1 cellular context compared by ENCODE assay signal in the genomic region with DNA sequence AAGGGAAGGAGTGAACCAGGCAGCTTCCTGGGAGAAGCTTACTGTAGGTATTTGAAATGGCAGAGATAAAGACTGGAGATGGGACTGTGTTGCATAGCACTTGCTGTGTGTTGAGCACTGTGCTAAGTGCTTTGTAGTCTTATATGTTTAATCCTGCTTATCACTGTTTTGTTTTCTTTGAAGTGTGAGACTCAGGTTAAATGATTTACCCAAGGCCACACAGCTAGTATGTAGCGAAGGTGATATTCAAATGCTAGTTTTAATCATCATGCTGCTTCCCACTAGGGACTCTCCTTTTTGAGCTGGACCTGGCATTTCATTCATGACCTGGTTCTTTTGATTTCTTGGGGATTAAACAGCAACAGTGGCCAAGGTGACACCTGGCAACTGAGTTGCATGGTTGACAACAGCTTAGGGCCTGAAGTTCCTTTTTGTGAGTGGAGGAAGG.
TF ChIP-seq lines count a peak whose summit lies in the region.

No MANE protein-coding gene starts in this region.

TF ChIP-seq in HepG2, 621 proteins besides CTCF, POLR2A, EP300 and RAD21 (continued from another document and continues in another):
- TF ChIP-seq, protein P1, sequence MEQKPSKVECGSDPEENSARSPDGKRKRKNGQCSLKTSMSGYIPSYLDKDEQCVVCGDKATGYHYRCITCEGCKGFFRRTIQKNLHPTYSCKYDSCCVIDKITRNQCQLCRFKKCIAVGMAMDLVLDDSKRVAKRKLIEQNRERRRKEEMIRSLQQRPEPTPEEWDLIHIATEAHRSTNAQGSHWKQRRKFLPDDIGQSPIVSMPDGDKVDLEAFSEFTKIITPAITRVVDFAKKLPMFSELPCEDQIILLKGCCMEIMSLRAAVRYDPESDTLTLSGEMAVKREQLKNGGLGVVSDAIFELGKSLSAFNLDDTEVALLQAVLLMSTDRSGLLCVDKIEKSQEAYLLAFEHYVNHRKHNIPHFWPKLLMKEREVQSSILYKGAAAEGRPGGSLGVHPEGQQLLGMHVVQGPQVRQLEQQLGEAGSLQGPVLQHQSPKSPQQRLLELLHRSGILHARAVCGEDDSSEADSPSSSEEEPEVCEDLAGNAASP (CRISPR knock-in tag; IDR thresholded peaks at IDR 0.05; ENCODE audit: borderline replicate concordance): no peak
- TF ChIP-seq SMARCC2 (IDR thresholded peaks at IDR 0.05) (no peak), ZNF432 (CRISPR knock-in tag; IDR thresholded peaks at IDR 0.05; ENCODE audit: borderline replicate concordance) (no peak), SATB2 (CRISPR knock-in tag; IDR thresholded peaks at IDR 0.05) (no peak), SRF (IDR thresholded peaks at IDR 0.05; ENCODE audit: low read depth, low read length) (no peak), JUND (CRISPR knock-in tag; IDR thresholded peaks at IDR 0.05) (no peak), SAP130 (CRISPR knock-in tag; IDR thresholded peaks at IDR 0.05; ENCODE audit: low read depth) (peak; percentile 58), RORA (CRISPR knock-in tag; IDR thresholded peaks at IDR 0.05) (no peak), ZNF775 (CRISPR knock-in tag; IDR thresholded peaks at IDR 0.05; ENCODE audit: borderline replicate concordance) (no peak), ZNF224 (CRISPR knock-in tag; IDR thresholded peaks at IDR 0.05) (no peak), ZNF484 (CRISPR knock-in tag; IDR thresholded peaks at IDR 0.05; ENCODE audit: borderline replicate concordance, low read depth) (no peak), SRSF4 (IDR thresholded peaks at IDR 0.05; ENCODE audit: low read depth, low read length, poor library complexity, severe bottlenecking) (no peak), ZNF619 (CRISPR knock-in tag; IDR thresholded peaks at IDR 0.05) (no peak), ZNF570 (CRISPR knock-in tag; IDR thresholded peaks at IDR 0.05; ENCODE audit: borderline replicate concordance) (no peak), FOSL2 (CRISPR knock-in tag; IDR thresholded peaks at IDR 0.05) (peak; percentile 31; the same call in 1 of the 2 replicates), PHF20 (CRISPR knock-in tag; IDR thresholded peaks at IDR 0.05) (no peak), ZNF550 (CRISPR knock-in tag; IDR thresholded peaks at IDR 0.05; ENCODE audit: borderline replicate concordance) (no peak), SPEN (CRISPR knock-in tag; IDR thresholded peaks at IDR 0.05; ENCODE audit: low read depth) (no peak), ZNF777 (CRISPR knock-in tag; IDR thresholded peaks at IDR 0.05) (no peak), SOX13 (IDR thresholded peaks at IDR 0.05) (peak; percentile 38; the same call in 1 of the 2 replicates), SOX13 (CRISPR knock-in tag; conservative IDR thresholded peaks at IDR 0.05 in 1 of 2, IDR thresholded peaks at IDR 0.05 in 1 of 2) (peak in 1 of 2 experiments; percentile 74; a peak in 2 of 4 replicates), ZNF672 (CRISPR knock-in tag; IDR thresholded peaks at IDR 0.05) (no peak), SETDB1 (CRISPR knock-in tag; IDR thresholded peaks at IDR 0.05; ENCODE audit: borderline replicate concordance) (no peak), ZNF496 (CRISPR knock-in tag; IDR thresholded peaks at IDR 0.05; ENCODE audit: insufficient replicate concordance) (no peak), PAWR (CRISPR knock-in tag; IDR thresholded peaks at IDR 0.05; ENCODE audit: borderline replicate concordance) (no peak), POLR2G (IDR thresholded peaks at IDR 0.05; ENCODE audit: low read depth, low read length) (peak; percentile 60; the same call in 1 of the 2 replicates), ZKSCAN8 (CRISPR knock-in tag; IDR thresholded peaks at IDR 0.05; ENCODE audit: borderline replicate concordance) (peak; percentile 50; the same call in 1 of the 2 replicates), ETV5 (CRISPR knock-in tag; IDR thresholded peaks at IDR 0.05; ENCODE audit: borderline replicate concordance) (peak; percentile 55; the same call in 1 of the 2 replicates), NR2C2 (CRISPR knock-in tag; IDR thresholded peaks at IDR 0.05; ENCODE audit: borderline replicate concordance) (no peak), ARID2 (CRISPR knock-in tag; IDR thresholded peaks at IDR 0.05; ENCODE audit: borderline replicate concordance) (peak; percentile 55; the same call in 1 of the 2 replicates), FOXA1 (IDR thresholded peaks at IDR 0.05) (no peak), FOXA1 (CRISPR knock-in tag; IDR thresholded peaks at IDR 0.05) (peak; percentile 22; the same call in 1 of the 2 replicates), KAT7 (CRISPR knock-in tag; IDR thresholded peaks at IDR 0.05; ENCODE audit: borderline replicate concordance) (0 out of 2 replicates have a peak, but pooled peaks have one; percentile 16), HDAC6 (IDR thresholded peaks at IDR 0.05; ENCODE audit: low read depth, low read length) (no peak), IRX3 (CRISPR knock-in tag; IDR thresholded peaks at IDR 0.05; ENCODE audit: borderline replicate concordance, low read depth) (no peak), TCF7 (IDR thresholded peaks at IDR 0.05; ENCODE audit: low read depth) (peak; percentile 82), NFE2 (CRISPR knock-in tag; IDR thresholded peaks at IDR 0.05) (no peak), ZNF30 (CRISPR knock-in tag; IDR thresholded peaks at IDR 0.05) (no peak), ZKSCAN1 (IDR thresholded peaks at IDR 0.05; ENCODE audit: low read length) (no peak), DPF2 (CRISPR knock-in tag; IDR thresholded peaks at IDR 0.05; ENCODE audit: borderline replicate concordance, low read depth) (no peak), ZNF33B (CRISPR knock-in tag; IDR thresholded peaks at IDR 0.05) (no peak), TGIF2 (CRISPR knock-in tag; IDR thresholded peaks at IDR 0.05) (no peak), ZNF605 (CRISPR knock-in tag; IDR thresholded peaks at IDR 0.05) (no peak), PAX8 (CRISPR knock-in tag; IDR thresholded peaks at IDR 0.05; ENCODE audit: borderline replicate concordance) (no peak)
- TF ChIP-seq, protein P2, sequence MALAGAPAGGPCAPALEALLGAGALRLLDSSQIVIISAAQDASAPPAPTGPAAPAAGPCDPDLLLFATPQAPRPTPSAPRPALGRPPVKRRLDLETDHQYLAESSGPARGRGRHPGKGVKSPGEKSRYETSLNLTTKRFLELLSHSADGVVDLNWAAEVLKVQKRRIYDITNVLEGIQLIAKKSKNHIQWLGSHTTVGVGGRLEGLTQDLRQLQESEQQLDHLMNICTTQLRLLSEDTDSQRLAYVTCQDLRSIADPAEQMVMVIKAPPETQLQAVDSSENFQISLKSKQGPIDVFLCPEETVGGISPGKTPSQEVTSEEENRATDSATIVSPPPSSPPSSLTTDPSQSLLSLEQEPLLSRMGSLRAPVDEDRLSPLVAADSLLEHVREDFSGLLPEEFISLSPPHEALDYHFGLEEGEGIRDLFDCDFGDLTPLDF (CRISPR knock-in tag; IDR thresholded peaks at IDR 0.05): no peak
- TF ChIP-seq, protein P3, sequence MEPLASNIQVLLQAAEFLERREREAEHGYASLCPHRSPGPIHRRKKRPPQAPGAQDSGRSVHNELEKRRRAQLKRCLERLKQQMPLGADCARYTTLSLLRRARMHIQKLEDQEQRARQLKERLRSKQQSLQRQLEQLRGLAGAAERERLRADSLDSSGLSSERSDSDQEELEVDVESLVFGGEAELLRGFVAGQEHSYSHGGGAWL (CRISPR knock-in tag; IDR thresholded peaks at IDR 0.05): no peak
- TF ChIP-seq, protein P4, sequence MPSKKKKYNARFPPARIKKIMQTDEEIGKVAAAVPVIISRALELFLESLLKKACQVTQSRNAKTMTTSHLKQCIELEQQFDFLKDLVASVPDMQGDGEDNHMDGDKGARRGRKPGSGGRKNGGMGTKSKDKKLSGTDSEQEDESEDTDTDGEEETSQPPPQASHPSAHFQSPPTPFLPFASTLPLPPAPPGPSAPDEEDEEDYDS (CRISPR knock-in tag; IDR thresholded peaks at IDR 0.05): peak; percentile 71; the same call in 1 of the 2 replicates
- TF ChIP-seq, protein P5, sequence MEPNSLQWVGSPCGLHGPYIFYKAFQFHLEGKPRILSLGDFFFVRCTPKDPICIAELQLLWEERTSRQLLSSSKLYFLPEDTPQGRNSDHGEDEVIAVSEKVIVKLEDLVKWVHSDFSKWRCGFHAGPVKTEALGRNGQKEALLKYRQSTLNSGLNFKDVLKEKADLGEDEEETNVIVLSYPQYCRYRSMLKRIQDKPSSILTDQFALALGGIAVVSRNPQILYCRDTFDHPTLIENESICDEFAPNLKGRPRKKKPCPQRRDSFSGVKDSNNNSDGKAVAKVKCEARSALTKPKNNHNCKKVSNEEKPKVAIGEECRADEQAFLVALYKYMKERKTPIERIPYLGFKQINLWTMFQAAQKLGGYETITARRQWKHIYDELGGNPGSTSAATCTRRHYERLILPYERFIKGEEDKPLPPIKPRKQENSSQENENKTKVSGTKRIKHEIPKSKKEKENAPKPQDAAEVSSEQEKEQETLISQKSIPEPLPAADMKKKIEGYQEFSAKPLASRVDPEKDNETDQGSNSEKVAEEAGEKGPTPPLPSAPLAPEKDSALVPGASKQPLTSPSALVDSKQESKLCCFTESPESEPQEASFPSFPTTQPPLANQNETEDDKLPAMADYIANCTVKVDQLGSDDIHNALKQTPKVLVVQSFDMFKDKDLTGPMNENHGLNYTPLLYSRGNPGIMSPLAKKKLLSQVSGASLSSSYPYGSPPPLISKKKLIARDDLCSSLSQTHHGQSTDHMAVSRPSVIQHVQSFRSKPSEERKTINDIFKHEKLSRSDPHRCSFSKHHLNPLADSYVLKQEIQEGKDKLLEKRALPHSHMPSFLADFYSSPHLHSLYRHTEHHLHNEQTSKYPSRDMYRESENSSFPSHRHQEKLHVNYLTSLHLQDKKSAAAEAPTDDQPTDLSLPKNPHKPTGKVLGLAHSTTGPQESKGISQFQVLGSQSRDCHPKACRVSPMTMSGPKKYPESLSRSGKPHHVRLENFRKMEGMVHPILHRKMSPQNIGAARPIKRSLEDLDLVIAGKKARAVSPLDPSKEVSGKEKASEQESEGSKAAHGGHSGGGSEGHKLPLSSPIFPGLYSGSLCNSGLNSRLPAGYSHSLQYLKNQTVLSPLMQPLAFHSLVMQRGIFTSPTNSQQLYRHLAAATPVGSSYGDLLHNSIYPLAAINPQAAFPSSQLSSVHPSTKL (CRISPR knock-in tag; IDR thresholded peaks at IDR 0.05): peak; percentile 32; the same call in 1 of the 2 replicates
- TF ChIP-seq, protein P6, sequence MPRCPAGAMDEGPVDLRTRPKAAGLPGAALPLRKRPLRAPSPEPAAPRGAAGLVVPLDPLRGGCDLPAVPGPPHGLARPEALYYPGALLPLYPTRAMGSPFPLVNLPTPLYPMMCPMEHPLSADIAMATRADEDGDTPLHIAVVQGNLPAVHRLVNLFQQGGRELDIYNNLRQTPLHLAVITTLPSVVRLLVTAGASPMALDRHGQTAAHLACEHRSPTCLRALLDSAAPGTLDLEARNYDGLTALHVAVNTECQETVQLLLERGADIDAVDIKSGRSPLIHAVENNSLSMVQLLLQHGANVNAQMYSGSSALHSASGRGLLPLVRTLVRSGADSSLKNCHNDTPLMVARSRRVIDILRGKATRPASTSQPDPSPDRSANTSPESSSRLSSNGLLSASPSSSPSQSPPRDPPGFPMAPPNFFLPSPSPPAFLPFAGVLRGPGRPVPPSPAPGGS (CRISPR knock-in tag; IDR thresholded peaks at IDR 0.05): no peak
- TF ChIP-seq, protein P7, sequence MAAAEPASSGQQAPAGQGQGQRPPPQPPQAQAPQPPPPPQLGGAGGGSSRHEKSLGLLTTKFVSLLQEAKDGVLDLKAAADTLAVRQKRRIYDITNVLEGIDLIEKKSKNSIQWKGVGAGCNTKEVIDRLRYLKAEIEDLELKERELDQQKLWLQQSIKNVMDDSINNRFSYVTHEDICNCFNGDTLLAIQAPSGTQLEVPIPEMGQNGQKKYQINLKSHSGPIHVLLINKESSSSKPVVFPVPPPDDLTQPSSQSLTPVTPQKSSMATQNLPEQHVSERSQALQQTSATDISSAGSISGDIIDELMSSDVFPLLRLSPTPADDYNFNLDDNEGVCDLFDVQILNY (CRISPR knock-in tag; conservative IDR thresholded peaks at IDR 0.05): no peak
- TF ChIP-seq, protein P8, sequence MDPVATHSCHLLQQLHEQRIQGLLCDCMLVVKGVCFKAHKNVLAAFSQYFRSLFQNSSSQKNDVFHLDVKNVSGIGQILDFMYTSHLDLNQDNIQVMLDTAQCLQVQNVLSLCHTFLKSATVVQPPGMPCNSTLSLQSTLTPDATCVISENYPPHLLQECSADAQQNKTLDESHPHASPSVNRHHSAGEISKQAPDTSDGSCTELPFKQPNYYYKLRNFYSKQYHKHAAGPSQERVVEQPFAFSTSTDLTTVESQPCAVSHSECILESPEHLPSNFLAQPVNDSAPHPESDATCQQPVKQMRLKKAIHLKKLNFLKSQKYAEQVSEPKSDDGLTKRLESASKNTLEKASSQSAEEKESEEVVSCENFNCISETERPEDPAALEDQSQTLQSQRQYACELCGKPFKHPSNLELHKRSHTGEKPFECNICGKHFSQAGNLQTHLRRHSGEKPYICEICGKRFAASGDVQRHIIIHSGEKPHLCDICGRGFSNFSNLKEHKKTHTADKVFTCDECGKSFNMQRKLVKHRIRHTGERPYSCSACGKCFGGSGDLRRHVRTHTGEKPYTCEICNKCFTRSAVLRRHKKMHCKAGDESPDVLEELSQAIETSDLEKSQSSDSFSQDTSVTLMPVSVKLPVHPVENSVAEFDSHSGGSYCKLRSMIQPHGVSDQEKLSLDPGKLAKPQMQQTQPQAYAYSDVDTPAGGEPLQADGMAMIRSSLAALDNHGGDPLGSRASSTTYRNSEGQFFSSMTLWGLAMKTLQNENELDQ (CRISPR knock-in tag; IDR thresholded peaks at IDR 0.05; ENCODE audit: borderline replicate concordance): no peak
- TF ChIP-seq, protein P9, sequence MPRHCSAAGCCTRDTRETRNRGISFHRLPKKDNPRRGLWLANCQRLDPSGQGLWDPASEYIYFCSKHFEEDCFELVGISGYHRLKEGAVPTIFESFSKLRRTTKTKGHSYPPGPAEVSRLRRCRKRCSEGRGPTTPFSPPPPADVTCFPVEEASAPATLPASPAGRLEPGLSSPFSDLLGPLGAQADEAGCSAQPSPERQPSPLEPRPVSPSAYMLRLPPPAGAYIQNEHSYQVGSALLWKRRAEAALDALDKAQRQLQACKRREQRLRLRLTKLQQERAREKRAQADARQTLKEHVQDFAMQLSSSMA (CRISPR knock-in tag; IDR thresholded peaks at IDR 0.05): no peak
- TF ChIP-seq, protein P10, sequence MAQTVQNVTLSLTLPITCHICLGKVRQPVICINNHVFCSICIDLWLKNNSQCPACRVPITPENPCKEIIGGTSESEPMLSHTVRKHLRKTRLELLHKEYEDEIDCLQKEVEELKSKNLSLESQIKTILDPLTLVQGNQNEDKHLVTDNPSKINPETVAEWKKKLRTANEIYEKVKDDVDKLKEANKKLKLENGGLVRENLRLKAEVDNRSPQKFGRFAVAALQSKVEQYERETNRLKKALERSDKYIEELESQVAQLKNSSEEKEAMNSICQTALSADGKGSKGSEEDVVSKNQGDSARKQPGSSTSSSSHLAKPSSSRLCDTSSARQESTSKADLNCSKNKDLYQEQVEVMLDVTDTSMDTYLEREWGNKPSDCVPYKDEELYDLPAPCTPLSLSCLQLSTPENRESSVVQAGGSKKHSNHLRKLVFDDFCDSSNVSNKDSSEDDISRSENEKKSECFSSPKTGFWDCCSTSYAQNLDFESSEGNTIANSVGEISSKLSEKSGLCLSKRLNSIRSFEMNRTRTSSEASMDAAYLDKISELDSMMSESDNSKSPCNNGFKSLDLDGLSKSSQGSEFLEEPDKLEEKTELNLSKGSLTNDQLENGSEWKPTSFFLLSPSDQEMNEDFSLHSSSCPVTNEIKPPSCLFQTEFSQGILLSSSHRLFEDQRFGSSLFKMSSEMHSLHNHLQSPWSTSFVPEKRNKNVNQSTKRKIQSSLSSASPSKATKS (CRISPR knock-in tag; IDR thresholded peaks at IDR 0.05): no peak
